ENCODE assay signal across 9 cellular contexts in the genomic region with DNA sequence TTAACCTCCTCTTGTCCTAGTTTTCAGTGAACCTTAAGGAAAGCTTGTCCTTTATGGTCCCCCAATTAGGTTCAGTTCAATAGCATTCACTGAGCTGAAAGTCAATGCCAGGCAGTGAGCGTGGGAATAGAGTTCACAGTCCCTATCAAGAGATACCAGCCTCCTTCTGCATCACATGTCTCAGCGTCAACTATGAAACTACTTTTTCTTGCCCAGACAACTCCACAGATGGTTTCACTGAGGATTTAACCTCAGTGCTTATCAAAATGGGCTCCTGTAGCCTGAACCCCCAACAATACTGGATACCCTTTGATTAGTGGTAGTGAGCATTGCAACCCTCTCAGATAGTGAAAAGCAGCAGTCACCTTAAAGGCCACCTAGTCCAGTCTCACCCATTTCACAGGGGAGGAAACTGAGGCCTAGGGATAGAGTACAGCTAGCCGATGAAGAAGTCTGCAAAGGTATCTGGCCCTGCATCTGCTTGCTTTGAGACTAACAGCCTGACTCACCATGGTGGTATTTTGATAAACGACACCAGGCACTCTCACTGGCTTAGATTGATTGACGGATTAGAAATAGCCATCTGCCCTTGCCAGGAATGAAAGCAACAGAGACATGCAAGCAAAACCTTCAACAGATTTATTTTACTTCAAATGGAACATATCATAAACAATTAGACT. TPM values are rescaled to one million over a fixed set of nuclear protein-coding genes. Genes with fewer than 3 reads are reported as not detected.
DNase-seq lines count a peak whose midpoint lies in the region; ATAC-seq and TF ChIP-seq lines count a peak whose summit lies in the region.
"Had no signal": no experiment of that assay in that cellular context is flagged by ENCODE, and none has a peak within 500 bp of the region (broad histone marks: within the 10 kb centered on the region; RNA-seq: fewer than 3 reads in every experiment).

No MANE protein-coding gene starts in this region.

- peaks cover 2% of the 10 kb centered on the region for H3K36me3 Mint-ChIP-seq in neural crest cell (ENCODE audit: low read depth)

- H3K27ac ChIP-seq in Karpas-422 (ENCODE audit: low read length), result peak overlapping the region; percentile 81

- H4K20me1 ChIP-seq in Karpas-422 (ENCODE audit: insufficient read depth, low read depth, low read length), result peaks cover 3% of the 10 kb centered on the region; the same call in 1 of the 2 replicates

- H3K27me3 ChIP-seq in Karpas-422 (ENCODE audit: low read length), result no peaks in the 10 kb centered on the region

- H3K79me2 ChIP-seq in Karpas-422 (ENCODE audit: low read length), result peaks cover 43% of the 10 kb centered on the region

- H3K27me3 Mint-ChIP-seq in neural crest cell (ENCODE audit: low read depth), result no peaks in the 10 kb centered on the region

- H3K9me3 Mint-ChIP-seq in neural crest cell, result no peaks in the 10 kb centered on the region

- H3K9me3 ChIP-seq in Karpas-422 (ENCODE audit: low read length), result no peaks in the 10 kb centered on the region

- H3K4me3 Mint-ChIP-seq in neural crest cell, result peak overlapping the region; percentile 71

- ATAC-seq in GM19395 (IDR thresholded peaks at IDR 0.05; ENCODE audit: unreplicated experiment) (no peak), HG02885 (IDR thresholded peaks at IDR 0.05; ENCODE audit: poor library complexity, unreplicated experiment) (no peak), GM18519 (IDR thresholded peaks at IDR 0.05; ENCODE audit: low FRiP score, unreplicated experiment) (no peak)

- peaks cover 11% of the 10 kb centered on the region; the same call in 1 of the 2 replicates for H3K36me3 ChIP-seq in Karpas-422 (ENCODE audit: insufficient read depth, low read length)

- TF ChIP-seq CTCF in neural crest cell (conservative IDR thresholded peaks at IDR 0.05), result no peak

- H3K9me2 ChIP-seq in Karpas-422 (replicated peaks; ENCODE audit: insufficient read depth, low read length), result no peaks in the 10 kb centered on the region

- H3K4me3 ChIP-seq in Karpas-422 (ENCODE audit: low read length), result no peak overlapping the region

- peak overlapping the region; percentile 60; the same call in 1 of the 2 replicates for H2AFZ ChIP-seq in Karpas-422 (ENCODE audit: low read length)

- DNase-seq in DMS 273 (lab: John Stamatoyannopoulos, UW; ENCODE audit: unreplicated experiment), result peak; percentile 85
- DNase-seq in Karpas-422, result no peak
- peak; percentile 79 for DNase-seq in amniotic epithelial cell (ENCODE audit: low read depth)
- no peak for DNase-seq in neural crest cell (ENCODE audit: low read depth, low spot score)
- DNase-seq in NCI-H1417 (lab: John Stamatoyannopoulos, UW), result no peak
- DNase-seq: NCI-H2029 had no signal

- peaks cover 73% of the 10 kb centered on the region for H3K4me1 ChIP-seq in Karpas-422 (ENCODE audit: low read length)

- H3K9ac ChIP-seq in Karpas-422 (ENCODE audit: low read length), result no peak overlapping the region

- peaks cover 77% of the 10 kb centered on the region for H3K4me1 Mint-ChIP-seq in neural crest cell

- H3K27ac Mint-ChIP-seq in neural crest cell (ENCODE audit: unreplicated experiment), result no peak overlapping the region

- H3K4me2 ChIP-seq in Karpas-422 (ENCODE audit: low read depth, low read length, poor library complexity, severe bottlenecking), result peak overlapping the region; percentile 80

RNA-seq across cellular contexts. Expression of a gene that starts 1.6 kb away (rescaled TPM):
- total RNA-seq in Karpas-422 (2014; rRNA removed; shearing (Covaris generic); ENCODE audit: low replicate concordance), result 58.8 and 83.2 TPM in 2 replicates
- 75.6 and 78.8 TPM in 2 replicates for total RNA-seq in neural crest cell

RNA-seq across cellular contexts. Expression of a gene that starts 3.0 kb away (rescaled TPM):
- total RNA-seq in Karpas-422 (2014; rRNA removed; shearing (Covaris generic); ENCODE audit: low replicate concordance), result 16.6 and 40.7 TPM in 2 replicates
- 59.2 and 59.9 TPM in 2 replicates for total RNA-seq in neural crest cell

RNA-seq across cellular contexts. Expression of a gene that starts 29.6 kb away (rescaled TPM):
- 22.1 and 25.2 TPM in 2 replicates for total RNA-seq in Karpas-422 (2014; rRNA removed; shearing (Covaris generic); ENCODE audit: low replicate concordance)
- total RNA-seq in neural crest cell, result 18.5 and 21.3 TPM in 2 replicates

RNA-seq across cellular contexts. Expression of a gene that starts 40.7 kb away (rescaled TPM):
- not detected in 2 replicates for total RNA-seq in Karpas-422 (2014; rRNA removed; shearing (Covaris generic); ENCODE audit: low replicate concordance)
- 3.8 and 4.2 TPM in 2 replicates for total RNA-seq in neural crest cell

Comparison
In these comparisons a context has a peak if more than half of its experiments do, and no peak if none do; other contexts are left out.
1. DNase-seq: peak in DMS 273 (single experiment) and amniotic epithelial cell (single experiment); none in Karpas-422 (single experiment), neural crest cell (single experiment) and NCI-H1417 (0 of 3).